ENCODE assay signal across 29 cellular contexts in genomic region chr7:96993453-96993865, GRCh38. TPM values are rescaled to one million over a fixed set of nuclear protein-coding genes. Genes with fewer than 3 reads are reported as not detected.
"Had no signal": no experiment of that assay in that cellular context is flagged by ENCODE, and none has a peak within 500 bp of the region (broad histone marks: within the 10 kb centered on the region; RNA-seq: fewer than 3 reads in every experiment).

No MANE protein-coding gene starts in this region.

- H3K4me3 Mint-ChIP-seq: dendritic cell treated with granulocyte-macrophage colony-stimulating factor and Interleukin-4, amounts not matched to agents 40 ng/mL and 50 ng/mL, for 4 days; neural crest cell; stimulated activated naive CD8-positive, alpha-beta T cell treated with anti-CD3 and anti-CD28 coated beads, Interleukin-15, amount 100 ng/mL, for 72 hours had no signal

- H3K79me2 ChIP-seq: parathyroid adenoma had no signal

- H3K9me3 Mint-ChIP-seq: dendritic cell treated with granulocyte-macrophage colony-stimulating factor and Interleukin-4, amounts not matched to agents 40 ng/mL and 50 ng/mL, for 4 days; neural crest cell had no signal

- DNase-seq: colonic mucosa; effector CD8-positive, alpha-beta T cell; foreskin keratinocyte; heart right ventricle; hippocampal formation; left ventricle myocardium superior; lower lobe of right lung; naive thymus-derived CD8-positive, alpha-beta T cell; sigmoid colon; spleen; stimulated activated CD4-positive, alpha-beta T cell treated with anti-CD3 and anti-CD28 coated beads, Interleukin-4, amount 100 ng/mL, for 4 hours; stimulated activated naive B cell treated with anti-CD40 and anti-IgM and Interleukin-4, amounts not matched to agents 10 μg/mL and 1 μg/mL and 100 μg/mL, for 72 hours; stimulated activated naive CD8-positive, alpha-beta T cell treated with anti-CD3 and anti-CD28 coated beads, Interleukin-15, amount 100 ng/mL, for 72 hours; transverse colon had no signal

- H3K4me1 Mint-ChIP-seq: neural crest cell had no signal

- H3K4me3 ChIP-seq: colonic mucosa, heart right ventricle, lower lobe of right lung, sigmoid colon, suprapubic skin, transverse colon, vagina had no signal

- H3K9ac ChIP-seq: parathyroid adenoma had no signal

- H3K27ac Mint-ChIP-seq: dendritic cell treated with granulocyte-macrophage colony-stimulating factor and Interleukin-4, amounts not matched to agents 40 ng/mL and 50 ng/mL, for 4 days; endodermal cell; progenitor cell of endocrine pancreas; stimulated activated naive B cell treated with anti-CD40 and anti-IgM and Interleukin-4, amounts not matched to agents 10 μg/mL and 1 μg/mL and 100 μg/mL, for 72 hours had no signal

- H3K36me3 ChIP-seq: colonic mucosa, heart right ventricle, lower lobe of right lung, sigmoid colon, spleen, suprapubic skin, transverse colon, vagina had no signal

- H3K27ac ChIP-seq: colonic mucosa, epithelial cell of prostate, foreskin keratinocyte, heart right ventricle, lower lobe of right lung, parathyroid adenoma, sigmoid colon, spleen, suprapubic skin, transverse colon, vagina had no signal

- H3K4me1 ChIP-seq: colonic mucosa, foreskin keratinocyte, parathyroid adenoma, transverse colon had no signal

- ATAC-seq: esophagus mucosa; foreskin keratinocyte; heart right ventricle; left ventricle myocardium superior; lower lobe of right lung; naive thymus-derived CD8-positive, alpha-beta T cell; stimulated activated naive B cell treated with anti-CD40 and anti-IgM and Interleukin-4, amounts not matched to agents 10 μg/mL and 1 μg/mL and 100 μg/mL, for 72 hours; stimulated activated naive CD8-positive, alpha-beta T cell treated with anti-CD3 and anti-CD28 coated beads, Interleukin-15, amount 100 ng/mL, for 72 hours had no signal

- H3K9me3 ChIP-seq: colonic mucosa, lower lobe of right lung, suprapubic skin, transverse colon, vagina had no signal

- H2AFZ ChIP-seq: parathyroid adenoma had no signal

RNA-seq across cellular contexts. Expression of gene DLX6, which starts 11.9 kb away (rescaled TPM):
- total RNA-seq: chondrocyte; colonic mucosa; endodermal cell; esophagus mucosa; foreskin keratinocyte; heart right ventricle; left ventricle myocardium superior; lower lobe of right lung; mesenteric fat pad; naive thymus-derived CD8-positive, alpha-beta T cell; skeletal muscle tissue; spleen; transverse colon; ureter; vagina had no signal
- polyA plus RNA-seq: fibroblast of lung; heart right ventricle; naive thymus-derived CD8-positive, alpha-beta T cell; spleen had no signal

RNA-seq across cellular contexts. Expression of gene DLX5, which starts 31.2 kb away (rescaled TPM):
- total RNA-seq: colonic mucosa; endodermal cell; heart right ventricle; left ventricle myocardium superior; lower lobe of right lung; myocyte; naive thymus-derived CD8-positive, alpha-beta T cell; skeletal muscle tissue; transverse colon; ureter had no signal
- polyA plus RNA-seq: naive thymus-derived CD8-positive, alpha-beta T cell had no signal
